In the genomic region with DNA sequence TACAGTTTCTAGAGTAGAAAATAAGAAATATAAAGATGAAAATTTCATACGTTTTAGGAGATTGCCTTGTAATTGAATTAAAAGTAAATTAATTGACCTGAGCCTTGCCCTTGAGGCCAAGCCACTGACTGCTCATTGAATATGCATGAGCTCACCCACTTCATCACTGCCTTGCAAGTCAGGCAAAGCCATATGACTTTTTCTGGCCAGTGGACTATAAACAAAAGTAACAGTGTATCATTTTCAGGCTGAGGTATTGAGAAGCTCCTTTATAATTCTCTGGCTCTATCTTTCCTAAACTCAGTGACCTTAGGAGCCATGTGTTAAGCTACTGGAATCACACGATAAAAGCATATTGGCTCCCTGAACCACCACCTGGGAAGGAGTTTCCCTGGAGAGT, we compare ENCODE assay signal across 24 cellular contexts.
"Had no signal": no experiment of that assay in that cellular context is flagged by ENCODE, and none has a peak within 500 bp of the region (broad histone marks: within the 10 kb centered on the region; RNA-seq: fewer than 3 reads in every experiment).

No MANE protein-coding gene starts in this region.

- H3K36me3 ChIP-seq: cardiac muscle cell, colonic mucosa, esophagus squamous epithelium, gastroesophageal sphincter, right lobe of liver had no signal

- H3K4me1 ChIP-seq: body of pancreas, colonic mucosa, right lobe of liver had no signal

- FAIRE-seq: endometrium, urothelium cell line had no signal

- H3K27ac ChIP-seq: body of pancreas, cardiac muscle cell, colonic mucosa, epithelial cell of prostate, esophagus squamous epithelium, gastroesophageal sphincter, right lobe of liver had no signal

- ATAC-seq: activated CD4-positive, alpha-beta T cell treated with anti-CD3 and anti-CD28 coated beads for 36 hours; activated CD8-positive, alpha-beta memory T cell treated with anti-CD3 and anti-CD28 coated beads, Interleukin-2, amount 10 ng/mL, durations not matched to agents 7 days and 5 days; activated CD8-positive, alpha-beta T cell treated with anti-CD3 and anti-CD28 coated beads, Interleukin-2, amount 10 ng/mL, durations not matched to agents 7 days and 5 days; activated naive CD4-positive, alpha-beta T cell treated with anti-CD3 and anti-CD28 coated beads, Interleukin-2, amount 50 U/mL, for 72 hours; body of pancreas; gastroesophageal sphincter; naive thymus-derived CD8-positive, alpha-beta T cell; right lobe of liver had no signal

- DNase-seq: activated CD4-positive, alpha-beta T cell treated with anti-CD3 and anti-CD28 coated beads for 36 hours; activated CD4-positive, CD25-positive, alpha-beta regulatory T cell; activated CD8-positive, alpha-beta memory T cell treated with anti-CD3 and anti-CD28 coated beads, Interleukin-2, amount 10 ng/mL, durations not matched to agents 7 days and 5 days; activated CD8-positive, alpha-beta T cell treated with anti-CD3 and anti-CD28 coated beads, Interleukin-2, amount 10 ng/mL, durations not matched to agents 7 days and 5 days; activated naive CD4-positive, alpha-beta T cell; activated T-cell treated with anti-CD3 and anti-CD28 coated beads, Interleukin-2, amount 50 U/mL, for 48 hours; body of pancreas; cerebellar nuclear complex; colonic mucosa; effector CD8-positive, alpha-beta T cell; esophagus squamous epithelium; hippocampal formation; immature natural killer cell; naive thymus-derived CD8-positive, alpha-beta T cell; right lobe of liver; stimulated activated CD4-positive, alpha-beta T cell treated with anti-CD3 and anti-CD28 coated beads, Interleukin-2, amount 100 ng/mL, for 48 hours; stimulated activated naive CD4-positive, alpha-beta T cell treated with Interleukin-2 at 50 U/mL for 16 hours; trophoblast cell had no signal

- H3K9me3 ChIP-seq: body of pancreas, colonic mucosa, esophagus squamous epithelium, gastroesophageal sphincter, right lobe of liver had no signal

- H3K27me3 ChIP-seq: body of pancreas, cardiac muscle cell, colonic mucosa, esophagus squamous epithelium, gastroesophageal sphincter, right lobe of liver had no signal

- H3K4me3 ChIP-seq: body of pancreas, cardiac muscle cell, colonic mucosa, esophagus squamous epithelium, gastroesophageal sphincter, right lobe of liver had no signal
